9 cellular contexts compared by ENCODE assay signal in the genomic region with DNA sequence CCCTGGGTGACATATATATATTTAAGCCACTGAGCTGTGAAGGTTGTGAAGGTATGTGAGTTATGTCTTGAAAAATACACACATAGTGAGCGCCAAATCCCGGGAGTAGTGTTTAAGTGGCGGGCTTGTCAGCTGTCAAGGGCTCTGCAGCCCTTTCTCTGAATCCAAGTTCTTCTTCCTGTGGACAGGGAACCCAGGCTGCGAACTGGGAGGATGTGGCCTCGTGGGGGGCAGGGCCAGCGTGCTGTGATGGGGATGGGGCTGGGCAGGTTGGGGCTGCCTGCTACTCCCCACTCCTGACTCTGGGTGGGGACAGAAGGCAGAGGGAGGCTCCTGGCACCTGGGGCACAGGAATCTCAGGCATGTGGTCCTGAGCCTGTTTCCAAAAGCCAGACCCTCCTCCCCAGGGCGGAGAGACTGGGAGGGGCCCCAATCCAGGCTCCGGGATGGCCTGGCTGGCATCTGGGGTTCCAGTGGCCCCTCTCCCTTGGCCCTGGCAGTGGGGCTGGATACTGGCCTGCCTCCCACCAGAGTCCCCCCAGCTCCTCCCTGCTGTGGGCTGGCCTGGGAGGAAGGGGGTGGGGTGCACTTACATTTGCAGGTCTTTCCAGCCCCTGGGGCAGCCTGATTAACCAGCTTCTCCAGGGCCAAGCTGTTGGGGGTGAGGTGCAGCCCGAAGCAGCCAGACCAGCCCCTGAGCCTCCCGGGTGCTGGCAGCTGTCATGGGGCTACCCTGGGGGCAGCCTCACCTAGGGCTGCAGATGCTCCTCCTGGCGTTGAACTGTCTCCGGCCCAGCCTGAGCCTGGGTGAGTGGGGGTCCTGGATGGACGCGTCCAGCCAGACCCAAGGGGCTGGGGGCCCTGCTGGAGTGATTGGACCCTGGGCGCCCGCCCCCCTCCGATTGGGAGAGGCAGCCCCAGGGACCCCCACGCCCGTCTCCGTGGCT. TPM values are rescaled to one million over a fixed set of nuclear protein-coding genes. Genes with fewer than 3 reads are reported as not detected.
DNase-seq lines count a peak whose midpoint lies in the region; ATAC-seq, FAIRE-seq and TF ChIP-seq lines count a peak whose summit lies in the region.
"Had no signal": no experiment of that assay in that cellular context is flagged by ENCODE, and none has a peak within 500 bp of the region (broad histone marks: within the 10 kb centered on the region; RNA-seq: fewer than 3 reads in every experiment).

A gene (plus strand): TSS at position 622 of the 947 bp plus-strand sequence. CDS start 101 bp downstream, at position 723.

- H3K27me3 ChIP-seq in SK-N-SH (ENCODE audit: insufficient read depth) = no peaks in the 10 kb centered on the region
- no peaks in the 10 kb centered on the region for H3K27me3 ChIP-seq in keratinocyte (ENCODE audit: control insufficient read depth, extremely low read depth, insufficient read depth, low read length)

- H3K27ac ChIP-seq in SK-N-SH (ENCODE audit: low read depth in 2 of 2, low read length in 1 of 2) = no peak within 1 kb of the TSS
- H3K27ac ChIP-seq in keratinocyte (ENCODE audit: control insufficient read depth, insufficient read depth, low read length) = no peak within 1 kb of the TSS

- ATAC-seq in natural killer cell treated with Interleukin-12 subunit alpha and Interleukin-12 subunit beta and Interleukin-15 and Interleukin-18, amount 100 ng/mL, for 72 hours = peak; percentile 2 to 13
- ATAC-seq in natural killer cell (no peak), GM21786 (IDR thresholded peaks at IDR 0.05; ENCODE audit: unreplicated experiment) (no peak)

- H3K9me3 ChIP-seq in SK-N-SH (no peaks in the 10 kb centered on the region), keratinocyte (ENCODE audit: control insufficient read depth, low read depth, low read length) (no peaks in the 10 kb centered on the region)

- no peak for TF ChIP-seq EP300 in SK-N-SH (IDR thresholded peaks at IDR 0.05; ENCODE audit: borderline replicate concordance in 1 of 2, low read depth in 1 of 2, low read length in 1 of 2)

- TF ChIP-seq CTCF in natural killer cell (IDR thresholded peaks at IDR 0.05) = no peak
- TF ChIP-seq CTCF in SK-N-SH (IDR thresholded peaks at IDR 0.05) = no peak
- TF ChIP-seq CTCF in keratinocyte (optimal IDR thresholded peaks at IDR 0.05 in 1 of 3, IDR thresholded peaks at IDR 0.05 in 1 of 3, conservative IDR thresholded peaks at IDR 0.05 in 1 of 3; ENCODE audit: extremely low read depth in 1 of 3, insufficient read depth in 2 of 3, low read length in 3 of 3) = peak in 2 of 3 experiments; percentile 28 to 61
- TF ChIP-seq CTCF in GM13977 (IDR thresholded peaks at IDR 0.05; ENCODE audit: extremely low read depth, insufficient read depth, missing control alignments) = no peak

- no peak for FAIRE-seq in keratinocyte (lab: Jason Lieb, UNC)
- peak; percentile 40 for FAIRE-seq in urothelium cell line (lab: Jason Lieb, UNC)

- 69% methylated on average over 16 of the region's 20 CpGs for WGBS in SK-N-SH (ENCODE audit: low lambda C conversion rate)

- H3K9ac ChIP-seq in SK-N-SH (no peak within 1 kb of the TSS), keratinocyte (ENCODE audit: control insufficient read depth, extremely low read depth, insufficient read depth, low read length) (peak within 1 kb of the TSS; percentile 34)

- H3K36me3 ChIP-seq in SK-N-SH (replicated peaks in 1 of 2; ENCODE audit: control insufficient read depth in 1 of 2, insufficient read depth in 2 of 2, low read length in 1 of 2) (no peaks in the 10 kb centered on the region), keratinocyte (ENCODE audit: control insufficient read depth in 2 of 2, extremely low read depth in 1 of 2, insufficient read depth in 2 of 2, low read length in 2 of 2) (peaks cover 6 to 13% of the 10 kb centered on the region in 2 experiments)

- no peak for DNase-seq in natural killer cell treated with Interleukin-12 subunit alpha and Interleukin-12 subunit beta and Interleukin-15 and Interleukin-18, amount 100 ng/mL, for 72 hours (ENCODE audit: low spot score)
- DNase-seq in natural killer cell = no peak
- DNase-seq in SK-N-SH = peak; percentile 69
- peak; percentile 75 for DNase-seq in keratinocyte (ENCODE audit: low read depth, low spot score)
- peak; percentile 53 for DNase-seq in urothelium cell line (ENCODE audit: low spot score)
- no peak for DNase-seq in GM13977 (ENCODE audit: low spot score)
- no peak for DNase-seq in COR-L47 (lab: John Stamatoyannopoulos, UW)
- DNase-seq: naive thymus-derived CD8-positive, alpha-beta T cell had no signal

- H3K4me2 ChIP-seq in SK-N-SH (no peak within 1 kb of the TSS), keratinocyte (ENCODE audit: control insufficient read depth, extremely low read depth, insufficient read depth, low read depth, low read length) (peak within 1 kb of the TSS; percentile 70)

- no peaks in the 10 kb centered on the region for H3K36me3 Mint-ChIP-seq in natural killer cell treated with Interleukin-12 subunit alpha and Interleukin-12 subunit beta and Interleukin-15 and Interleukin-18, amount 100 ng/mL, for 72 hours
- no peaks in the 10 kb centered on the region for H3K36me3 Mint-ChIP-seq in natural killer cell

- no peak for TF ChIP-seq RAD21 in SK-N-SH (IDR thresholded peaks at IDR 0.05; ENCODE audit: low read length)

- intact Hi-C loops in natural killer cell (cut with micrococcal nuclease) = loop anchor here (10.0 kb wide), 1 partner anchor 485 kb away; no protein-coding TSS in a partner anchor

- no peaks in the 10 kb centered on the region for H3K9me2 ChIP-seq in SK-N-SH

- H3K4me3 ChIP-seq in SK-N-SH (ENCODE audit: low read depth in 2 of 2, low read length in 1 of 2) = no peak within 1 kb of the TSS
- H3K4me3 ChIP-seq in keratinocyte (ENCODE audit: control insufficient read depth in 2 of 3, extremely low read depth in 1 of 3, insufficient read depth in 2 of 3, low read depth in 1 of 3, low read length in 3 of 3) = peak within 1 kb of the TSS; percentile 20 to 45 (median 43)

- no peaks in the 10 kb centered on the region for H3K9me3 Mint-ChIP-seq in natural killer cell treated with Interleukin-12 subunit alpha and Interleukin-12 subunit beta and Interleukin-15 and Interleukin-18, amount 100 ng/mL, for 72 hours
- H3K9me3 Mint-ChIP-seq in natural killer cell = no peaks in the 10 kb centered on the region
- H3K9me3 Mint-ChIP-seq: naive thymus-derived CD8-positive, alpha-beta T cell had no signal

- peaks cover 6 to 7% of the 10 kb centered on the region in 2 donors for H3K4me1 Mint-ChIP-seq in natural killer cell treated with Interleukin-12 subunit alpha and Interleukin-12 subunit beta and Interleukin-15 and Interleukin-18, amount 100 ng/mL, for 72 hours (ENCODE audit: low read depth in 2 of 2)
- no peaks in the 10 kb centered on the region for H3K4me1 Mint-ChIP-seq in natural killer cell

- peaks cover 0 to 7% of the 10 kb centered on the region in 2 experiments; a peak in 1 of 4 replicates for H3K4me1 ChIP-seq in SK-N-SH (ENCODE audit: control insufficient read depth in 1 of 2, insufficient read depth in 2 of 2, low read depth in 1 of 2, low read length in 1 of 2)
- peaks cover 10% of the 10 kb centered on the region for H3K4me1 ChIP-seq in keratinocyte (ENCODE audit: control insufficient read depth, extremely low read depth, insufficient read depth, low read length)

- no peak within 1 kb of the TSS for H3K4me3 Mint-ChIP-seq in natural killer cell treated with Interleukin-12 subunit alpha and Interleukin-12 subunit beta and Interleukin-15 and Interleukin-18, amount 100 ng/mL, for 72 hours
- no peak within 1 kb of the TSS for H3K4me3 Mint-ChIP-seq in natural killer cell
- H3K4me3 Mint-ChIP-seq: naive thymus-derived CD8-positive, alpha-beta T cell had no signal

- no peaks in the 10 kb centered on the region for H3K27me3 Mint-ChIP-seq in natural killer cell treated with Interleukin-12 subunit alpha and Interleukin-12 subunit beta and Interleukin-15 and Interleukin-18, amount 100 ng/mL, for 72 hours
- H3K27me3 Mint-ChIP-seq in natural killer cell (ENCODE audit: low read depth in 2 of 2) = no peaks in the 10 kb centered on the region
- H3K27me3 Mint-ChIP-seq: naive thymus-derived CD8-positive, alpha-beta T cell had no signal

- in situ Hi-C loops in GM13977 (cut with MboI; ENCODE audit: low pct_unique_long_range_greater_than_20kb, low sequenced_read_pairs, unreplicated experiment) = no loop called here

- H2AFZ ChIP-seq in SK-N-SH (ENCODE audit: low read depth) (no peak within 1 kb of the TSS), keratinocyte (ENCODE audit: control insufficient read depth, low read length) (no peak within 1 kb of the TSS)

- POLR2A ChIA-PET in SK-N-SH (lab: Yijun Ruan, JAX) = no interaction called here

- dilution Hi-C loops in keratinocyte (cut with MboI; ENCODE audit: extremely low pct_ligation_motif_present, low sequenced_read_pairs) = no loop called here

- CTCF ChIA-PET in SK-N-SH (lab: Yijun Ruan, JAX) = no interaction called here

- no peaks in the 10 kb centered on the region for H3F3A ChIP-seq in SK-N-SH (replicated peaks; ENCODE audit: insufficient read depth)

- no peaks in the 10 kb centered on the region for H3K9me1 ChIP-seq in keratinocyte (ENCODE audit: control insufficient read depth, extremely low read depth, insufficient read depth, low read length)

- H4K20me1 ChIP-seq in SK-N-SH (ENCODE audit: insufficient read depth) (no peaks in the 10 kb centered on the region), keratinocyte (ENCODE audit: control insufficient read depth, extremely low read depth, insufficient read depth, low read length) (no peaks in the 10 kb centered on the region)

- no peak within 1 kb of the TSS for H3K27ac Mint-ChIP-seq in natural killer cell treated with Interleukin-12 subunit alpha and Interleukin-12 subunit beta and Interleukin-15 and Interleukin-18, amount 100 ng/mL, for 72 hours
- no peak within 1 kb of the TSS for H3K27ac Mint-ChIP-seq in natural killer cell

- no peaks in the 10 kb centered on the region for H3K79me2 ChIP-seq in SK-N-SH (ENCODE audit: insufficient read depth)
- H3K79me2 ChIP-seq in keratinocyte (ENCODE audit: control insufficient read depth, insufficient read depth, low read length) = no peaks in the 10 kb centered on the region

TF ChIP-seq in SK-N-SH, 30 proteins besides CTCF, POLR2A, EP300 and RAD21 (continues in another document):
- TF ChIP-seq POLR2AphosphoS5 (IDR thresholded peaks at IDR 0.05; ENCODE audit: low read depth, low read length) = no peak

RNA-seq across cellular contexts. Expression of the gene that starts here (rescaled TPM):
- 1 to 10 TPM; 1.6 to 5.0 TPM for total RNA-seq in natural killer cell treated with Interleukin-12 subunit alpha and Interleukin-12 subunit beta and Interleukin-15 and Interleukin-18, amount 100 ng/mL, for 72 hours
- total RNA-seq in natural killer cell = 1 to 10 TPM; 3.3 to 5.3 (median 3.3) TPM
- polyA plus RNA-seq in SK-N-SH (2012; rRNA removed) (0.11 TPM in 1 of 2 replicates, not detected in the other), keratinocyte (2.6 to 11.9 TPM (median 7.5 TPM) in 3 replicates)
- 0.01 TPM in 1 of 2 replicates, not detected in the other for polyA plus RNA-seq in SK-N-SH (2012; cell fraction: cytosol; rRNA removed)
- polyA plus RNA-seq in SK-N-SH (2012; cell fraction: nucleus; rRNA removed) = 0.68 and 0.92 TPM in 2 replicates
- 5.5 TPM for polyA plus RNA-seq in keratinocyte (2011; ENCODE audit: low read depth)
- polyA plus RNA-seq in keratinocyte (2011; cell fraction: cytosol; rRNA removed) = 8.9 and 29.3 TPM in 2 replicates
- 24.3 and 37.7 TPM in 2 replicates for polyA plus RNA-seq in keratinocyte (2011; cell fraction: nucleus; rRNA removed)
- 20.4 and 23.9 TPM in 2 replicates for polyA plus RNA-seq in keratinocyte (2012; ENCODE audit: low replicate concordance)
- 5.6 to 13.5 TPM (median 8.2 TPM) in 3 replicates for polyA minus RNA-seq in keratinocyte
- 87.3 TPM for polyA minus RNA-seq in keratinocyte (2011; cell fraction: cytosol; rRNA and poly(A)+ RNA removed)
- polyA minus RNA-seq in keratinocyte (2011; cell fraction: nucleus; rRNA and poly(A)+ RNA removed) = 30.7 and 32.4 TPM in 2 replicates
- polyA plus RNA-seq: naive thymus-derived CD8-positive, alpha-beta T cell had no signal

Comparison
In these comparisons a context has a peak if more than half of its experiments do, and no peak if none do; other contexts are left out.
1. ATAC-seq: peak in natural killer cell treated with Interleukin-12 subunit alpha and Interleukin-12 subunit beta and Interleukin-15 and Interleukin-18, amount 100 ng/mL, for 72 hours (2 of 2); none in natural killer cell (0 of 3) and GM21786 (single experiment).
2. Peak in DNase-seq in SK-N-SH; RNA of the gene not detected or under 1 TPM.
3. DNase-seq: peak in keratinocyte (single experiment) and urothelium cell line (single experiment); none in natural killer cell treated with Interleukin-12 subunit alpha and Interleukin-12 subunit beta and Interleukin-15 and Interleukin-18, amount 100 ng/mL, for 72 hours (single experiment), natural killer cell (single experiment), GM13977 (single experiment) and COR-L47 (single experiment).
4. CTCF ChIP-seq: peak in keratinocyte (2 of 3); none in natural killer cell (single experiment), SK-N-SH (single experiment) and GM13977 (single experiment).
5. H3K4me3 ChIP-seq: peak in keratinocyte (3 of 3); none in SK-N-SH (0 of 2).